Comparison of ENCODE assay signal across 22 cellular contexts in genomic region chr1:5926686-5927435, GRCh38.
DNase-seq lines count a peak whose midpoint lies in the region; ATAC-seq, FAIRE-seq and TF ChIP-seq lines count a peak whose summit lies in the region.
"Had no signal": no experiment of that assay in that cellular context is flagged by ENCODE, and none has a peak within 500 bp of the region (broad histone marks: within the 10 kb centered on the region; RNA-seq: fewer than 3 reads in every experiment).

No MANE protein-coding gene starts in this region.

- no peaks in the 10 kb centered on the region for H3K27me3 Mint-ChIP-seq in osteocyte (ENCODE audit: unreplicated experiment)
- H3K27me3 Mint-ChIP-seq: CD4-positive, alpha-beta memory T cell had no signal

- no peaks in the 10 kb centered on the region for H3K27me3 ChIP-seq in right atrium auricular region
- H3K27me3 ChIP-seq in left ventricle myocardium inferior (ENCODE audit: low read depth): no peaks in the 10 kb centered on the region
- no peaks in the 10 kb centered on the region for H3K27me3 ChIP-seq in K562 (ENCODE audit: control insufficient read depth in 2 of 2, insufficient read depth in 2 of 2, low read length in 2 of 2)
- H3K27me3 ChIP-seq: BLaER1, Peyer's patch had no signal

- in situ Hi-C loops in K562 (cut with MboI): no loop called here

- TF ChIP-seq RAD21 in K562 (CRISPR knock-in tag; conservative IDR thresholded peaks at IDR 0.05 in 1 of 2, IDR thresholded peaks at IDR 0.05 in 1 of 2): no peak

- peaks cover 10% of the 10 kb centered on the region for H3K4me1 Mint-ChIP-seq in osteocyte (ENCODE audit: unreplicated experiment)
- H3K4me1 Mint-ChIP-seq: CD4-positive, alpha-beta memory T cell had no signal

- FAIRE-seq in K562 (lab: Jason Lieb, UNC): no peak
- FAIRE-seq: GM12892, GM18507 had no signal

- DNase-seq in right atrium auricular region (ENCODE audit: low spot score) (peak; percentile 44), left ventricle myocardium inferior (no peak), K562 (ENCODE audit: extremely low read depth in 1 of 4, low spot score in 3 of 4) (no peak), osteocyte (ENCODE audit: extremely low spot score, unreplicated experiment) (peak; percentile 68), midbrain (lab: John Stamatoyannopoulos, UW) (no peak), NCI-H1436 treated with DMSO at 0.1 percent for 48 hours (lab: John Stamatoyannopoulos, UW) (no peak), HuH-7 (ENCODE audit: low spot score) (no peak)
- DNase-seq: CD4-positive, alpha-beta memory T cell; HFFc6; IMR-90; Karpas-422; NCI-H1417 treated with DMSO at 0.1 percent for 48 hours; NCI-H2029 treated with DMSO at 0.1 percent for 48 hours; NCI-H446 treated with DMSO at 0.1 percent for 48 hours; NK-92 treated with Interleukin-12 subunit alpha and Interleukin-12 subunit beta, amount 100 ng/mL, for 24 hours had no signal

- H4K20me1 ChIP-seq in K562 (replicated peaks; ENCODE audit: control insufficient read depth, insufficient read depth, low read length): no peaks in the 10 kb centered on the region
- H4K20me1 ChIP-seq: BLaER1 had no signal

- no peak overlapping the region for H3K9ac ChIP-seq in K562 (ENCODE audit: insufficient read depth in 1 of 2, low read depth in 2 of 2, low read length in 2 of 2)
- H3K9ac ChIP-seq: BLaER1 had no signal

- CTCF ChIA-PET in K562 (lab: Yijun Ruan, JAX; ENCODE audit: low intra/inter-chr PET ratio): no interaction called here

- intact Hi-C loops in left ventricle myocardium inferior (cut with micrococcal nuclease) (no loop called here), K562 (cut with micrococcal nuclease) (no loop called here)

- H3K36me3 ChIP-seq in right atrium auricular region (peaks cover 7% of the 10 kb centered on the region), left ventricle myocardium inferior (peaks cover 44% of the 10 kb centered on the region), K562 (ENCODE audit: control insufficient read depth, insufficient read depth, low read length) (peaks cover 16% of the 10 kb centered on the region; the same call in 2 of the 3 replicates)
- H3K36me3 ChIP-seq: Peyer's patch had no signal

- peak; percentile 36; the same call in 2 of the 3 replicates for ATAC-seq in K562
- ATAC-seq: Right ventricle myocardium inferior had no signal

- no peak overlapping the region for H3K27ac ChIP-seq in right atrium auricular region
- no peak overlapping the region for H3K27ac ChIP-seq in left ventricle myocardium inferior (replicated peaks)
- no peak overlapping the region for H3K27ac ChIP-seq in K562 (ENCODE audit: extremely low read depth, low read depth, low read length)
- H3K27ac ChIP-seq: BLaER1, HL-60, Peyer's patch, SK-N-MC had no signal

- H2AFZ ChIP-seq in K562 (ENCODE audit: low read depth, low read length): no peak overlapping the region

- POLR2A ChIA-PET in K562 (lab: Yijun Ruan, JAX): interaction anchor here (0.6 to 1.4 kb wide), 2 partner anchors 16 to 58 kb away, joined by 4 to 5 read pairs; no protein-coding TSS in a partner anchor

- no TSS peak for BruUV-seq in K562 (replicated peaks; lab: Mats Ljungman, UMichigan)

- H3K4me3 ChIP-seq in right atrium auricular region (no peak overlapping the region), left ventricle myocardium inferior (no peak overlapping the region), K562 (no peak overlapping the region)
- H3K4me3 ChIP-seq: BLaER1, Peyer's patch, SK-N-MC had no signal

- H3K9me3 ChIP-seq in right atrium auricular region (no peaks in the 10 kb centered on the region), left ventricle myocardium inferior (replicated peaks) (no peaks in the 10 kb centered on the region), K562 (replicated peaks; ENCODE audit: control insufficient read depth, insufficient read depth, low read depth, low read length) (no peaks in the 10 kb centered on the region)
- H3K9me3 ChIP-seq: BLaER1, Peyer's patch had no signal

- no peaks in the 10 kb centered on the region for H3K79me2 ChIP-seq in K562 (ENCODE audit: control insufficient read depth, insufficient read depth, low read length)

- TF ChIP-seq POLR2A in K562 (conservative IDR thresholded peaks at IDR 0.05): no peak

- H3K9me3 Mint-ChIP-seq in osteocyte (ENCODE audit: unreplicated experiment): no peaks in the 10 kb centered on the region
- H3K9me3 Mint-ChIP-seq: HFFc6 had no signal

- TF ChIP-seq CTCF in right atrium auricular region (IDR thresholded peaks at IDR 0.05) (no peak), left ventricle myocardium inferior (IDR thresholded peaks at IDR 0.05; ENCODE audit: borderline replicate concordance) (no peak), K562 (IDR thresholded peaks at IDR 0.05 in 2 of 3, conservative IDR thresholded peaks at IDR 0.05 in 1 of 3; ENCODE audit: insufficient read depth in 2 of 3, low read depth in 1 of 3, low read length in 3 of 3) (no peak), osteocyte (IDR thresholded peaks at IDR 0.05) (no peak)

- H3K4me1 ChIP-seq in right atrium auricular region (no peaks in the 10 kb centered on the region), left ventricle myocardium inferior (no peaks in the 10 kb centered on the region), K562 (replicated peaks in 1 of 2; ENCODE audit: control insufficient read depth in 2 of 2, insufficient read depth in 2 of 2, low read length in 2 of 2) (no peaks in the 10 kb centered on the region)
- H3K4me1 ChIP-seq: BLaER1, Peyer's patch had no signal

- H3K27ac Mint-ChIP-seq in osteocyte (ENCODE audit: unreplicated experiment): no peak overlapping the region
- H3K27ac Mint-ChIP-seq: CD4-positive, alpha-beta memory T cell; HFFc6 had no signal

- no peak overlapping the region for H3K4me3 Mint-ChIP-seq in osteocyte (ENCODE audit: unreplicated experiment)
- H3K4me3 Mint-ChIP-seq: CD4-positive, alpha-beta memory T cell; HFFc6 had no signal

- TF ChIP-seq EP300 in K562 (IDR thresholded peaks at IDR 0.05; ENCODE audit: low read length): no peak

- H3K9me1 ChIP-seq in K562 (ENCODE audit: control insufficient read depth, insufficient read depth, low read length): no peaks in the 10 kb centered on the region

- H3K36me3 Mint-ChIP-seq in osteocyte (ENCODE audit: unreplicated experiment): peaks cover 28% of the 10 kb centered on the region

- WGBS in K562 (ENCODE audit: insufficient coverage, low coverage, missing lambda C conversion rate): 82% methylated on average over 18 of the region's 18 CpGs

- no peak overlapping the region for H3K4me2 ChIP-seq in K562 (ENCODE audit: insufficient read depth, low read length)
- H3K4me2 ChIP-seq: BLaER1 had no signal

TF ChIP-seq in K562, 482 proteins besides CTCF, POLR2A, EP300 and RAD21 (continues in another document):
- TF ChIP-seq NCOR1 (IDR thresholded peaks at IDR 0.05): no peak
- TF ChIP-seq CCAR2 (IDR thresholded peaks at IDR 0.05; ENCODE audit: low read depth, low read length): no peak
- no peak for TF ChIP-seq ZBTB49 (CRISPR knock-in tag; IDR thresholded peaks at IDR 0.05; ENCODE audit: borderline replicate concordance)
- no peak for TF ChIP-seq VEZF1 (CRISPR knock-in tag; IDR thresholded peaks at IDR 0.05)
- TF ChIP-seq CHD4 (IDR thresholded peaks at IDR 0.05; ENCODE audit: insufficient read depth, insufficient replicate concordance, low read depth, low read length, poor library complexity, severe bottlenecking): no peak
- TF ChIP-seq ZNF165 (CRISPR knock-in tag; IDR thresholded peaks at IDR 0.05; ENCODE audit: borderline replicate concordance): no peak
- no peak for TF ChIP-seq ZBTB8A (IDR thresholded peaks at IDR 0.05; ENCODE audit: partially characterized antibody)
- TF ChIP-seq ZNF282 (CRISPR knock-in tag; IDR thresholded peaks at IDR 0.05): no peak
- TF ChIP-seq TCF15 (CRISPR knock-in tag; IDR thresholded peaks at IDR 0.05): no peak
- TF ChIP-seq MCM3 (IDR thresholded peaks at IDR 0.05): no peak
- no peak for TF ChIP-seq ZNF311 (CRISPR knock-in tag; IDR thresholded peaks at IDR 0.05)
- TF ChIP-seq USF1 (CRISPR knock-in tag; IDR thresholded peaks at IDR 0.05): no peak
- no peak for TF ChIP-seq PHF20 (IDR thresholded peaks at IDR 0.05; ENCODE audit: partially characterized antibody)

Comparison
In these comparisons a context has a peak if more than half of its experiments do, and no peak if none do; other contexts are left out.
1. DNase-seq: peak in right atrium auricular region (single experiment) and osteocyte (single experiment); none in left ventricle myocardium inferior (single experiment), K562 (0 of 4), midbrain (single experiment), NCI-H1436 treated with DMSO at 0.1 percent for 48 hours (single experiment) and HuH-7 (single experiment).